In genomic region chr16:84574191-84574590, GRCh38 we compare ENCODE assay signal across 16 cellular contexts. TPM values are rescaled to one million over a fixed set of nuclear protein-coding genes. Genes with fewer than 3 reads are reported as not detected.
DNase-seq lines count a peak whose midpoint lies in the region; ATAC-seq, FAIRE-seq and TF ChIP-seq lines count a peak whose summit lies in the region.
"Had no signal": no experiment of that assay in that cellular context is flagged by ENCODE, and none has a peak within 500 bp of the region (broad histone marks: within the 10 kb centered on the region; RNA-seq: fewer than 3 reads in every experiment).

No MANE protein-coding gene starts in this region.

- POLR2A ChIA-PET in HepG2 (lab: Yijun Ruan, JAX), result no interaction called here

- H3K27ac Mint-ChIP-seq in activated T-helper 17 cell treated with anti-CD3 and anti-CD28 coated beads, Interleukin-2, amount 50 U/mL, for 72 hours, result peak overlapping the region; percentile 38
- H3K27ac Mint-ChIP-seq in type B pancreatic cell, result no peak overlapping the region
- H3K27ac Mint-ChIP-seq: activated T-helper 2 cell treated with anti-CD3 and anti-CD28 coated beads, Interferon-gamma antibody, Interleukin-2, Interleukin-4, amounts not matched to agents 10 μg/mL and 5 μg/mL and 100 μg/mL, durations not matched to agents 14 hours and 24 hours and 36 hours had no signal

- peaks cover 82% of the 10 kb centered on the region for H3K36me3 Mint-ChIP-seq in activated T-helper 17 cell treated with anti-CD3 and anti-CD28 coated beads, Interleukin-2, amount 50 U/mL, for 72 hours (ENCODE audit: low read depth)
- H3K36me3 Mint-ChIP-seq in type B pancreatic cell, result peaks cover 29% of the 10 kb centered on the region

- H3K9me3 Mint-ChIP-seq in activated T-helper 17 cell treated with anti-CD3 and anti-CD28 coated beads, Interleukin-2, amount 50 U/mL, for 72 hours, result no peaks in the 10 kb centered on the region
- peaks cover 8% of the 10 kb centered on the region for H3K9me3 Mint-ChIP-seq in type B pancreatic cell

- H3K36me3 ChIP-seq in HepG2 (replicated peaks in 1 of 2; ENCODE audit: control insufficient read depth in 1 of 2, insufficient read depth in 2 of 2, low read length in 2 of 2) (no peaks in the 10 kb centered on the region), right lobe of liver (no peaks in the 10 kb centered on the region), mammary epithelial cell (ENCODE audit: insufficient read depth, low read length) (peaks cover 5% of the 10 kb centered on the region)
- H3K36me3 ChIP-seq: ascending aorta, colonic mucosa, gastroesophageal sphincter had no signal

- no peak overlapping the region for H3K4me3 ChIP-seq in HepG2 (replicated peaks in 1 of 3; ENCODE audit: insufficient read depth in 1 of 3, low read depth in 2 of 3, low read length in 3 of 3)
- no peak overlapping the region for H3K4me3 ChIP-seq in right lobe of liver
- no peak overlapping the region for H3K4me3 ChIP-seq in mammary epithelial cell (replicated peaks in 1 of 3; ENCODE audit: insufficient read depth in 1 of 3, low read depth in 2 of 3, low read length in 3 of 3)
- H3K4me3 ChIP-seq: ascending aorta, colonic mucosa, gastroesophageal sphincter had no signal

- H3K9me3 ChIP-seq in HepG2 (ENCODE audit: low read length) (no peaks in the 10 kb centered on the region), right lobe of liver (no peaks in the 10 kb centered on the region), mammary epithelial cell (replicated peaks; ENCODE audit: insufficient read depth, low read length) (no peaks in the 10 kb centered on the region)
- H3K9me3 ChIP-seq: ascending aorta, colonic mucosa had no signal

- H3K27me3 ChIP-seq in HepG2 (ENCODE audit: control insufficient read depth in 1 of 2, insufficient read depth in 2 of 2, low read length in 2 of 2) (no peaks in the 10 kb centered on the region), right lobe of liver (no peaks in the 10 kb centered on the region), mammary epithelial cell (ENCODE audit: insufficient read depth, low read length) (no peaks in the 10 kb centered on the region)
- H3K27me3 ChIP-seq: ascending aorta, colonic mucosa, gastroesophageal sphincter had no signal

- H3K9ac ChIP-seq in HepG2 (ENCODE audit: insufficient read depth, low read depth, low read length), result no peak overlapping the region
- H3K9ac ChIP-seq in mammary epithelial cell (ENCODE audit: insufficient read depth, low read length), result no peak overlapping the region

- H3K4me2 ChIP-seq in HepG2 (ENCODE audit: low read depth, low read length) (no peak overlapping the region), mammary epithelial cell (ENCODE audit: insufficient read depth, low read depth, low read length) (no peak overlapping the region)

- TF ChIP-seq CTCF in HepG2 (CRISPR knock-in tag; IDR thresholded peaks at IDR 0.05), result peak; percentile 38; the same call in 1 of the 2 replicates
- TF ChIP-seq CTCF in right lobe of liver (IDR thresholded peaks at IDR 0.05), result no peak
- no peak for TF ChIP-seq CTCF in mammary epithelial cell (conservative IDR thresholded peaks at IDR 0.05 in 1 of 2, IDR thresholded peaks at IDR 0.05 in 1 of 2; ENCODE audit: extremely low read depth in 1 of 2, insufficient read depth in 1 of 2, low read depth in 1 of 2, low read length in 2 of 2)
- no peak for TF ChIP-seq CTCF in type B pancreatic cell (conservative IDR thresholded peaks at IDR 0.05)

- H4K20me1 ChIP-seq in HepG2 (ENCODE audit: insufficient read depth, low read length) (no peaks in the 10 kb centered on the region), mammary epithelial cell (ENCODE audit: insufficient read depth, low read length) (no peaks in the 10 kb centered on the region)

- TF ChIP-seq EP300 in HepG2 (IDR thresholded peaks at IDR 0.05; ENCODE audit: low read depth in 2 of 2, low read length in 2 of 2) (no peak), HepG2 (CRISPR knock-in tag; IDR thresholded peaks at IDR 0.05; ENCODE audit: borderline replicate concordance) (no peak)

- intact Hi-C loops in HepG2 (cut with micrococcal nuclease; ENCODE audit: unreplicated experiment) (no loop called here), right lobe of liver (cut with DNase I) (no loop called here), mammary epithelial cell (cut with micrococcal nuclease) (no loop called here)

- no peak overlapping the region for H3K27ac ChIP-seq in HepG2 (ENCODE audit: extremely low read length, insufficient read depth, low read length)
- H3K27ac ChIP-seq in right lobe of liver, result no peak overlapping the region
- H3K27ac ChIP-seq in mammary epithelial cell (ENCODE audit: insufficient read depth, low read depth, low read length), result no peak overlapping the region
- H3K27ac ChIP-seq: ascending aorta, colonic mucosa, gastroesophageal sphincter had no signal

- H3K4me1 ChIP-seq in HepG2 (ENCODE audit: insufficient read depth, low read length), result no peaks in the 10 kb centered on the region
- H3K4me1 ChIP-seq in right lobe of liver, result no peaks in the 10 kb centered on the region
- H3K4me1 ChIP-seq in mammary epithelial cell (ENCODE audit: insufficient read depth, low read length), result no peaks in the 10 kb centered on the region
- H3K4me1 ChIP-seq: ascending aorta, colonic mucosa, gastroesophageal sphincter had no signal

- no peaks in the 10 kb centered on the region for H3K79me2 ChIP-seq in HepG2 (ENCODE audit: insufficient read depth, low read length)
- peaks cover 70% of the 10 kb centered on the region for H3K79me2 ChIP-seq in mammary epithelial cell (ENCODE audit: insufficient read depth, low read length)

- BruUV-seq in HepG2 (replicated peaks; lab: Mats Ljungman, UMichigan) (no TSS peak), mammary epithelial cell (replicated peaks; lab: Mats Ljungman, UMichigan) (no TSS peak)

- H3K27me3 Mint-ChIP-seq in activated T-helper 17 cell treated with anti-CD3 and anti-CD28 coated beads, Interleukin-2, amount 50 U/mL, for 72 hours, result no peaks in the 10 kb centered on the region
- H3K27me3 Mint-ChIP-seq in type B pancreatic cell, result no peaks in the 10 kb centered on the region
- H3K27me3 Mint-ChIP-seq: naive thymus-derived CD4-positive, alpha-beta T cell had no signal

- WGBS in HepG2 (ENCODE audit: low lambda C conversion rate), result 90% methylated on average over 12 of the region's 12 CpGs
- 80% methylated on average over 2 of the region's 12 CpGs for WGBS in right lobe of liver (ENCODE audit: insufficient coverage, low coverage, low lambda C conversion rate, missing lambda C conversion rate)
- 46% methylated on average over 11 of the region's 12 CpGs for WGBS in mammary epithelial cell (ENCODE audit: low coverage, missing lambda C conversion rate)

- ATAC-seq in HepG2 (peak; percentile 50), right lobe of liver (no peak), HG02678 (IDR thresholded peaks at IDR 0.05; ENCODE audit: unreplicated experiment) (no peak)
- ATAC-seq in activated T-helper 17 cell treated with anti-CD3 and anti-CD28 coated beads, Interleukin-2, amount 50 U/mL, for 72 hours (replicated peaks), result no peak
- ATAC-seq: gastroesophageal sphincter; naive thymus-derived CD4-positive, alpha-beta T cell had no signal

- in situ Hi-C loops in HepG2 (cut with HindIII; ENCODE audit: extremely low pct_ligation_motif_present, low pct_unique_long_range_greater_than_20kb), result no loop called here
- in situ Hi-C loops in mammary epithelial cell (cut with MboI; ENCODE audit: low sequenced_read_pairs in 2 of 2), result no loop called here

- no peak for TF ChIP-seq POLR2A in HepG2 (IDR thresholded peaks at IDR 0.05; ENCODE audit: insufficient read depth in 1 of 2, low read depth in 2 of 2, low read length in 2 of 2)
- TF ChIP-seq POLR2A in right lobe of liver (IDR thresholded peaks at IDR 0.05), result no peak

- H2AFZ ChIP-seq in HepG2 (ENCODE audit: low read length) (no peak overlapping the region), mammary epithelial cell (ENCODE audit: low read depth, low read length) (no peak overlapping the region)

- TF ChIP-seq RAD21 in HepG2 (CRISPR knock-in tag; IDR thresholded peaks at IDR 0.05), result no peak

- CTCF ChIA-PET in HepG2 (lab: Yijun Ruan, JAX; ENCODE audit: low intra/inter-chr PET ratio, low total read pairs) (no interaction called here), mammary epithelial cell (lab: Charles Lee; ENCODE audit: low non-redundant PET) (no interaction called here)

- H3K4me3 Mint-ChIP-seq in activated T-helper 17 cell treated with anti-CD3 and anti-CD28 coated beads, Interleukin-2, amount 50 U/mL, for 72 hours, result no peak overlapping the region
- H3K4me3 Mint-ChIP-seq in type B pancreatic cell, result no peak overlapping the region
- H3K4me3 Mint-ChIP-seq: naive thymus-derived CD4-positive, alpha-beta T cell had no signal

- DNase-seq in HepG2 (ENCODE audit: low spot score) (no peak), right lobe of liver (no peak), medulla oblongata (ENCODE audit: extremely low spot score) (peak; percentile 85), DMS53 treated with DMSO at 0.1 percent for 48 hours (lab: John Stamatoyannopoulos, UW; ENCODE audit: unreplicated experiment) (no peak), mammary epithelial cell (no peak), type B pancreatic cell (ENCODE audit: extremely low spot score, unreplicated experiment) (no peak)
- DNase-seq: activated CD4-positive, alpha-beta T cell treated with anti-CD3 and anti-CD28 coated beads, Interleukin-2, amount 50 U/mL, for 48 hours; colonic mucosa; naive thymus-derived CD4-positive, alpha-beta T cell; NCI-H187 treated with DMSO at 0.1 percent for 48 hours; NCI-H510A had no signal

- FAIRE-seq in HepG2 (lab: Jason Lieb, UNC), result no peak

- peaks cover 18% of the 10 kb centered on the region for H3K4me1 Mint-ChIP-seq in activated T-helper 17 cell treated with anti-CD3 and anti-CD28 coated beads, Interleukin-2, amount 50 U/mL, for 72 hours
- H3K4me1 Mint-ChIP-seq in type B pancreatic cell (ENCODE audit: unreplicated experiment), result peaks cover 16% of the 10 kb centered on the region

- dilution Hi-C loops in mammary epithelial cell (cut with HindIII; ENCODE audit: low sequenced_read_pairs), result no loop called here

RNA-seq across cellular contexts. Expression of gene COTL1, which starts 43.7 kb away (rescaled TPM):
- total RNA-seq in HepG2 (2016; rRNA removed; fragmentation: Illumina TruSeq; extraction: Trizol), result 8.6 and 8.7 TPM in 2 replicates
- total RNA-seq in HepG2 (2016; cell fraction: cytosol; rRNA removed; fragmentation: Illumina TruSeq; extraction: Trizol; ENCODE audit: low read depth), result 5.8 and 8.7 TPM in 2 replicates
- total RNA-seq in HepG2 (2016; cell fraction: insoluble cytoplasmic fraction; rRNA removed; fragmentation: Illumina TruSeq; extraction: Trizol), result 7.3 and 9.2 TPM in 2 replicates
- 14.0 and 18.2 TPM in 2 replicates for total RNA-seq in HepG2 (2016; cell fraction: membrane; rRNA removed; fragmentation: Illumina TruSeq; extraction: Trizol)
- 3.7 and 4.3 TPM in 2 replicates for total RNA-seq in HepG2 (2016; cell fraction: nucleus; rRNA removed; fragmentation: Illumina TruSeq; extraction: Trizol)
- polyA plus RNA-seq in HepG2 (2011; rRNA removed), result 9.7 and 16.9 TPM in 2 replicates
- polyA plus RNA-seq in HepG2 (2011; cell fraction: cytosol; rRNA removed), result 8.5 and 16.0 TPM in 2 replicates
- polyA plus RNA-seq in HepG2 (2011; cell fraction: nucleus; rRNA removed), result 5.1 and 7.3 TPM in 2 replicates
- polyA plus RNA-seq in HepG2 (2012), result 8.5 and 17.2 TPM in 2 replicates
- polyA plus RNA-seq in HepG2 (2016; cell fraction: cytosol; fragmentation: Illumina TruSeq; extraction: Trizol; ENCODE audit: low read depth), result 15.3 and 18.5 TPM in 2 replicates
- 17.5 and 21.2 TPM in 2 replicates for polyA plus RNA-seq in HepG2 (2016; cell fraction: insoluble cytoplasmic fraction; fragmentation: Illumina TruSeq; extraction: Trizol; ENCODE audit: low read depth)
- polyA plus RNA-seq in HepG2 (2016; cell fraction: membrane; fragmentation: Illumina TruSeq; extraction: Trizol; ENCODE audit: low read depth), result 23.1 and 28.6 TPM in 2 replicates
- 10.8 and 11.4 TPM in 2 replicates for polyA plus RNA-seq in HepG2 (2016; cell fraction: nucleus; fragmentation: Illumina TruSeq; extraction: Trizol; ENCODE audit: insufficient read depth, low read depth)
- 13.8 and 51.4 TPM in 2 replicates for polyA minus RNA-seq in HepG2 (2011; rRNA and poly(A)+ RNA removed; ENCODE audit: low replicate concordance)
- 3.7 and 9.1 TPM in 2 replicates for polyA minus RNA-seq in HepG2 (2011; cell fraction: cytosol; rRNA and poly(A)+ RNA removed)
- 3.7 and 4.8 TPM in 2 replicates for polyA minus RNA-seq in HepG2 (2011; cell fraction: nucleus; rRNA and poly(A)+ RNA removed)
- total RNA-seq in right lobe of liver, result 10 to 100 TPM; 12.4 to 51.0 (median 18.6) TPM
- 100 to 1,000 TPM; 250 to 505 TPM for total RNA-seq in activated T-helper 17 cell treated with anti-CD3 and anti-CD28 coated beads, Interleukin-2, amount 50 U/mL, for 72 hours
- total RNA-seq in mammary epithelial cell, result 100 to 1,000 TPM in 1 of 2 donors, 10 to 100 TPM in 1; 79.2 to 202 TPM
- polyA plus RNA-seq in mammary epithelial cell, result 190 TPM
- polyA minus RNA-seq in mammary epithelial cell, result 217 TPM
- 75.6 and 179 TPM in 2 replicates for total RNA-seq in type B pancreatic cell (ENCODE audit: low replicate concordance)
